8 cellular contexts compared by ENCODE assay signal in genomic region chr3:377158-377561, GRCh38.
DNase-seq lines count a peak whose midpoint lies in the region; ATAC-seq and TF ChIP-seq lines count a peak whose summit lies in the region.

No MANE protein-coding gene starts in this region.

- no peaks in the 10 kb centered on the region for H3K27me3 ChIP-seq in ascending aorta

- H3K36me3 Mint-ChIP-seq in activated CD4-positive, alpha-beta memory T cell treated with anti-CD3 and anti-CD28 coated beads, Interleukin-2, amount 10 ng/mL, durations not matched to agents 7 days and 5 days (ENCODE audit: low read depth), result no peaks in the 10 kb centered on the region

- H3K4me3 ChIP-seq in ascending aorta, result no peak overlapping the region

- ATAC-seq in GM18861 (IDR thresholded peaks at IDR 0.05; ENCODE audit: unreplicated experiment), result peak; percentile 80
- peak; percentile 60 for ATAC-seq in HG02870 (IDR thresholded peaks at IDR 0.05; ENCODE audit: unreplicated experiment)

- intact Hi-C loops in ascending aorta (cut with DNase I), result no loop called here

- H3K9me3 Mint-ChIP-seq in activated CD4-positive, alpha-beta memory T cell treated with anti-CD3 and anti-CD28 coated beads, Interleukin-2, amount 10 ng/mL, durations not matched to agents 7 days and 5 days, result no peaks in the 10 kb centered on the region

- H3K4me3 Mint-ChIP-seq in activated CD4-positive, alpha-beta memory T cell treated with anti-CD3 and anti-CD28 coated beads, Interleukin-2, amount 10 ng/mL, durations not matched to agents 7 days and 5 days, result no peak overlapping the region

- no peaks in the 10 kb centered on the region for H3K9me3 ChIP-seq in ascending aorta

- no peak overlapping the region for H3K27ac Mint-ChIP-seq in activated CD4-positive, alpha-beta memory T cell treated with anti-CD3 and anti-CD28 coated beads, Interleukin-2, amount 10 ng/mL, durations not matched to agents 7 days and 5 days

- peak; percentile 5 for DNase-seq in NCI-H446 treated with DMSO at 0.1 percent for 48 hours (lab: John Stamatoyannopoulos, UW)
- DNase-seq in cerebellum (ENCODE audit: low spot score), result peak; percentile 23
- DNase-seq in pons (ENCODE audit: low spot score), result peak; percentile 34
- DNase-seq in NK-92 (lab: John Stamatoyannopoulos, UW; ENCODE audit: unreplicated experiment), result no peak
- no peak for DNase-seq in ascending aorta (ENCODE audit: low spot score in 2 of 2)
- no peak for DNase-seq in activated CD4-positive, alpha-beta memory T cell treated with anti-CD3 and anti-CD28 coated beads, Interleukin-2, amount 10 ng/mL, durations not matched to agents 7 days and 5 days

- H3K27ac ChIP-seq in ascending aorta, result no peak overlapping the region

- H3K36me3 ChIP-seq in ascending aorta, result no peaks in the 10 kb centered on the region

- CTCF ChIA-PET in activated CD4-positive, alpha-beta memory T cell treated with anti-CD3 and anti-CD28 coated beads, Interleukin-2, amount 10 ng/mL, durations not matched to agents 7 days and 5 days (lab: Charles Lee), result no interaction called here

- H3K27me3 Mint-ChIP-seq in activated CD4-positive, alpha-beta memory T cell treated with anti-CD3 and anti-CD28 coated beads, Interleukin-2, amount 10 ng/mL, durations not matched to agents 7 days and 5 days, result no peaks in the 10 kb centered on the region

- no peak for TF ChIP-seq CTCF in ascending aorta (IDR thresholded peaks at IDR 0.05)

- H3K4me1 Mint-ChIP-seq in activated CD4-positive, alpha-beta memory T cell treated with anti-CD3 and anti-CD28 coated beads, Interleukin-2, amount 10 ng/mL, durations not matched to agents 7 days and 5 days, result no peaks in the 10 kb centered on the region

- POLR2A ChIA-PET in activated CD4-positive, alpha-beta memory T cell treated with anti-CD3 and anti-CD28 coated beads, Interleukin-2, amount 10 ng/mL, durations not matched to agents 7 days and 5 days (lab: Charles Lee), result no interaction called here

- no peaks in the 10 kb centered on the region for H3K4me1 ChIP-seq in ascending aorta

Comparison
In these comparisons a context has a peak if more than half of its experiments do, and no peak if none do; other contexts are left out.
1. DNase-seq: peak in NCI-H446 treated with DMSO at 0.1 percent for 48 hours (single experiment), cerebellum (single experiment) and pons (single experiment); none in NK-92 (single experiment), ascending aorta (0 of 2) and activated CD4-positive, alpha-beta memory T cell treated with anti-CD3 and anti-CD28 coated beads, Interleukin-2, amount 10 ng/mL, durations not matched to agents 7 days and 5 days (single experiment).